8 cellular contexts compared by ENCODE assay signal in the genomic region with DNA sequence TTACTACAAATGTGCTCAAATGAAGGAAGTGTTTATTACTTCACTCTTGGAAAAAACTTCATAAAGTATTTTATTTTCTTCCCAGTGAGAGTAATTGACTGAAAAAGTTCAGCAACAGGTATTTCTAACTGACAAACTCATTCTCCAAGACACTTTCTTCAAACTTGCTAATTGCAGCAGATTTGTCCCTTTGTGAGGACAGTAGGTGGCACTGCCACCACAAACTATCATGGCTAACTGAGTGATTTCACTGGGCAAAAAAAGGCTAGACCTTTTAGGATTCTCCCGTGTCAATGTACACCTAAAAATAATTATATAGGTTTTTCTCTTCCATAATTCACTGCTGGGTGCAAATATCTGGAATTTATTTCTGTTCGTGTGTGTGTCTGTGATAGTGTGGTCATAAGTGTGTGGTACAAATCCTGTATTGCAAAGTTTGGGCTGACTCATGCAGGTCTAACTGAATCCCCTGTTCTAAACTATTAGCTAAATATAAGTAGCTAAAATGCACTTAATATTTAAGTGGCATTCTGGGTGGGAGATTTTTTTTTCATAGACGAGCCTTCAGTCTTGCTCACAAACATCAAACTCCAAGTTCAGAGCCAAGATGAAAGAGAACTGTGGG. TPM values are rescaled to one million over a fixed set of nuclear protein-coding genes. Genes with fewer than 3 reads are reported as not detected.
A peak's percentile ranks its signal among the peaks of the same experiment; 100 is the strongest.
DNase-seq lines count a peak whose midpoint lies in the region; ATAC-seq and TF ChIP-seq lines count a peak whose summit lies in the region.

No MANE protein-coding gene starts in this region.

- no peak for ATAC-seq in T-helper 17 cell

- no peak overlapping the region; the same call in 1 of the 2 replicates for H3K4me3 ChIP-seq in AG09309 (ENCODE audit: control insufficient read depth, low read depth, low read length)
- no peak overlapping the region for H3K4me3 ChIP-seq in cardiac fibroblast (replicated peaks in 1 of 2; ENCODE audit: low read depth in 2 of 2, low read length in 2 of 2)

- peaks cover 6% of the 10 kb centered on the region for H3K36me3 Mint-ChIP-seq in T-helper 17 cell (ENCODE audit: low read depth)

- no peak overlapping the region for H3K27ac Mint-ChIP-seq in T-helper 17 cell

- TF ChIP-seq CTCF in AG09309 (IDR thresholded peaks at IDR 0.05; ENCODE audit: control insufficient read depth, insufficient read depth, low read depth, low read length, missing control alignments) (peak; percentile 67), GM12872 (IDR thresholded peaks at IDR 0.05; ENCODE audit: insufficient read depth, low read depth, low read length) (peak; percentile 50), cardiac fibroblast (IDR thresholded peaks at IDR 0.05; ENCODE audit: low read depth, low read length) (peak; percentile 58)

- H3K27me3 Mint-ChIP-seq in T-helper 17 cell = peaks cover 52% of the 10 kb centered on the region

- peaks cover 13% of the 10 kb centered on the region for H3K4me1 Mint-ChIP-seq in T-helper 17 cell

- H3K4me3 Mint-ChIP-seq in T-helper 17 cell = no peak overlapping the region

- no peaks in the 10 kb centered on the region for H3K9me3 ChIP-seq in T-helper 17 cell (ENCODE audit: control insufficient read depth, low read length, poor library complexity, severe bottlenecking)

- DNase-seq in AG09309 (ENCODE audit: low read depth) (no peak), RPMI8226 (peak; percentile 18), cardiac fibroblast (ENCODE audit: low read depth in 2 of 2) (peak; percentile 71 to 72), lung microvascular endothelial cell (ENCODE audit: low read depth in 2 of 2) (peak; percentile 47 to 65), middle frontal gyrus (ENCODE audit: extremely low spot score, low spot score) (no peak), T-helper 17 cell (no peak), NCI-H2107 (lab: John Stamatoyannopoulos, UW) (no peak)

RNA-seq across cellular contexts. Expression of a gene that starts 3.9 kb away (rescaled TPM):
- total RNA-seq in lung microvascular endothelial cell = under 0.01 and 0.99 TPM in 2 replicates
- 1 to 10 TPM in 1 of 2 donors, not detected in 1; 1.4 TPM for total RNA-seq in T-helper 17 cell

Comparison
In these comparisons a context has a peak if more than half of its experiments do, and no peak if none do; other contexts are left out.
1. DNase-seq: peak in RPMI8226 (single experiment), cardiac fibroblast (2 of 2) and lung microvascular endothelial cell (2 of 2); none in AG09309 (single experiment), middle frontal gyrus (single experiment), T-helper 17 cell (0 of 3) and NCI-H2107 (single experiment).
2. Peak in every context shown above with its lines, with median percentiles within 50 percentile points of each other: CTCF ChIP-seq.